ENCODE assay signal across 9 cellular contexts in genomic region chr19:40445006-40445312, GRCh38. TPM values are rescaled to one million over a fixed set of nuclear protein-coding genes. Genes with fewer than 3 reads are reported as not detected.
A peak's percentile ranks its signal among the peaks of the same experiment; 100 is the strongest.
DNase-seq lines count a peak whose midpoint lies in the region; ATAC-seq and TF ChIP-seq lines count a peak whose summit lies in the region.
"Had no signal": no experiment of that assay in that cellular context is flagged by ENCODE, and none has a peak within 500 bp of the region (broad histone marks: within the 10 kb centered on the region; RNA-seq: fewer than 3 reads in every experiment).

No MANE protein-coding gene starts in this region.

- H3K79me2 ChIP-seq in ACC112 (ENCODE audit: control insufficient read depth, insufficient read depth, low read length, unreplicated experiment): peaks cover 32% of the 10 kb centered on the region

- peak overlapping the region; percentile 94 for H2AK9ac ChIP-seq in IMR-90 (replicated peaks; ENCODE audit: low read depth, low read length, poor library complexity)

- H2AFZ ChIP-seq in ACC112 (ENCODE audit: low read length, unreplicated experiment): peak overlapping the region; percentile 27
- peak overlapping the region; percentile 100 for H2AFZ ChIP-seq in IMR-90 (replicated peaks; ENCODE audit: low read length, poor library complexity)

- peak overlapping the region; percentile 62 to 97 for H4K8ac ChIP-seq in IMR-90 (ENCODE audit: low read depth in 2 of 2, low read length in 2 of 2)

- peak overlapping the region; percentile 90 for H3K14ac ChIP-seq in IMR-90 (replicated peaks; ENCODE audit: low read depth, low read length)

- no peaks in the 10 kb centered on the region for H3K27me3 Mint-ChIP-seq in central memory CD8-positive, alpha-beta T cell

- H3K9me3 ChIP-seq in IMR-90 (ENCODE audit: control insufficient read depth, insufficient read depth, low read length): no peaks in the 10 kb centered on the region
- no peaks in the 10 kb centered on the region for H3K9me3 ChIP-seq in muscle layer of colon (ENCODE audit: low read length)

- TF ChIP-seq POLR2A in IMR-90 (IDR thresholded peaks at IDR 0.05; ENCODE audit: low read depth, low read length): no peak

- peak overlapping the region; percentile 55 for H3K27ac ChIP-seq in ACC112 (ENCODE audit: low read depth, low read length)
- peak overlapping the region; percentile 76 for H3K27ac ChIP-seq in IMR-90 (ENCODE audit: insufficient read depth, low read length)
- H3K27ac ChIP-seq in muscle layer of colon (ENCODE audit: low read depth, low read length): peak overlapping the region; percentile 97

- CTCF ChIA-PET in IMR-90 (lab: Yijun Ruan, JAX): interaction anchor here (0.6 kb wide), 1 partner anchor 544 kb away, joined by 3 read pairs; no protein-coding TSS in a partner anchor

- BruUV-seq in IMR-90 (replicated peaks; lab: Mats Ljungman, UMichigan): no TSS peak

- H3K36me3 Mint-ChIP-seq in central memory CD8-positive, alpha-beta T cell (ENCODE audit: insufficient read depth): peaks cover 28% of the 10 kb centered on the region

- H3K27ac Mint-ChIP-seq in central memory CD8-positive, alpha-beta T cell (ENCODE audit: low read depth): peak overlapping the region; percentile 98

- peak overlapping the region; percentile 54 for H4K5ac ChIP-seq in IMR-90 (ENCODE audit: low read depth, low read length)

- H3K4me3 Mint-ChIP-seq in central memory CD8-positive, alpha-beta T cell: peak overlapping the region; percentile 99

- no peaks in the 10 kb centered on the region; the same call in 1 of the 2 replicates for H3K9me1 ChIP-seq in IMR-90 (ENCODE audit: insufficient read depth, low read length)

- peak overlapping the region; percentile 8 for H3K18ac ChIP-seq in IMR-90 (ENCODE audit: low read depth, low read length)

- DNase-seq in IMR-90: no peak
- DNase-seq in central memory CD8-positive, alpha-beta T cell (ENCODE audit: low spot score in 2 of 2): no peak
- no peak for DNase-seq in G401 (ENCODE audit: low spot score)
- DNase-seq in NOMO-1 treated with DMSO at 0.1 percent for 48 hours (lab: John Stamatoyannopoulos, UW; ENCODE audit: unreplicated experiment): no peak

- H3K4me2 ChIP-seq in IMR-90 (ENCODE audit: low read depth, low read length): peak overlapping the region; percentile 92

- H4K20me1 ChIP-seq in IMR-90 (ENCODE audit: insufficient read depth, low read length): peaks cover 32% of the 10 kb centered on the region

- dilution Hi-C loops in IMR-90 (cut with HindIII; ENCODE audit: low sequenced_read_pairs, unreplicated experiment): no loop called here

- 100% methylated on average over 1 of the region's 9 CpGs; no CpG with 5 or more reads in 1 of the 2 experiments for WGBS in IMR-90 (ENCODE audit: extremely low coverage in 2 of 2, insufficient read length in 1 of 2), 2 experiments

- intact Hi-C loops in IMR-90 (cut with micrococcal nuclease): no loop called here

- peaks cover 16 to 35% of the 10 kb centered on the region in 2 experiments; a peak in 3 of 4 replicates for H3K79me1 ChIP-seq in IMR-90 (ENCODE audit: low read depth in 1 of 2, low read length in 2 of 2)

- H3K36me3 ChIP-seq in ACC112 (ENCODE audit: insufficient read depth, low read length) (0 out of 2 replicates have a peak, but pooled peaks cover 8% of the 10 kb centered on the region), IMR-90 (ENCODE audit: control insufficient read depth, insufficient read depth, low read length) (peaks cover 24% of the 10 kb centered on the region), muscle layer of colon (ENCODE audit: insufficient read depth, low read length) (peaks cover 38% of the 10 kb centered on the region)

- no peaks in the 10 kb centered on the region for H3K9me3 Mint-ChIP-seq in central memory CD8-positive, alpha-beta T cell

- H2BK120ac ChIP-seq in IMR-90 (ENCODE audit: low read depth, low read length): peak overlapping the region; percentile 24; the same call in 1 of the 2 replicates

- H3K4me3 ChIP-seq in ACC112 (ENCODE audit: low read depth, low read length) (peak overlapping the region; percentile 90), IMR-90 (ENCODE audit: insufficient read depth, low read depth, low read length) (peak overlapping the region; percentile 70), muscle layer of colon (ENCODE audit: low read depth in 1 of 2, low read length in 2 of 2) (peak overlapping the region; percentile 90 to 100)

- peak overlapping the region; percentile 61 for H3K23ac ChIP-seq in IMR-90 (ENCODE audit: low read depth, low read length)

- H3K27me3 ChIP-seq in ACC112 (ENCODE audit: insufficient read depth, low read length): no peaks in the 10 kb centered on the region
- H3K27me3 ChIP-seq in IMR-90 (ENCODE audit: control insufficient read depth, insufficient read depth, low read length): no peaks in the 10 kb centered on the region
- H3K27me3 ChIP-seq in muscle layer of colon (ENCODE audit: control insufficient read depth in 1 of 2, insufficient read depth in 2 of 2, low read length in 2 of 2): no peaks in the 10 kb centered on the region

- no peak overlapping the region for H2BK20ac ChIP-seq in IMR-90 (ENCODE audit: low read depth, low read length)

- peak overlapping the region; percentile 80 for H2BK5ac ChIP-seq in IMR-90 (ENCODE audit: low read depth, low read length, poor library complexity, severe bottlenecking)

- H2AK5ac ChIP-seq in IMR-90 (ENCODE audit: low read depth, low read length): peak overlapping the region; percentile 86

- ATAC-seq in IMR-90 (ENCODE audit: low read depth): no peak
- ATAC-seq in central memory CD8-positive, alpha-beta T cell (replicated peaks; ENCODE audit: extremely low read depth, poor library complexity, severe bottlenecking): no peak
- ATAC-seq in GM21515 (IDR thresholded peaks at IDR 0.05; ENCODE audit: unreplicated experiment): no peak
- ATAC-seq in GM21423 (IDR thresholded peaks at IDR 0.05; ENCODE audit: unreplicated experiment): no peak

- peak overlapping the region; percentile 88 for H3K4ac ChIP-seq in IMR-90 (ENCODE audit: low read depth, low read length)

- H3K4me1 Mint-ChIP-seq in central memory CD8-positive, alpha-beta T cell: peaks cover 28% of the 10 kb centered on the region

- H3K4me1 ChIP-seq in ACC112 (ENCODE audit: control insufficient read depth, insufficient read depth, low read length, unreplicated experiment) (peaks cover 16% of the 10 kb centered on the region), IMR-90 (ENCODE audit: control insufficient read depth, insufficient read depth, low read length) (peaks cover 2% of the 10 kb centered on the region), muscle layer of colon (ENCODE audit: insufficient read depth, low read length) (peaks cover 28% of the 10 kb centered on the region)

- no peak for TF ChIP-seq CTCF in IMR-90 (conservative IDR thresholded peaks at IDR 0.05; ENCODE audit: low read depth, low read length)

- peak overlapping the region; percentile 80 for H3K56ac ChIP-seq in IMR-90 (ENCODE audit: extremely low read depth, insufficient read depth, low read length)

- H4K91ac ChIP-seq in IMR-90 (ENCODE audit: insufficient read depth, low read depth, low read length): peak overlapping the region; percentile 35

- TF ChIP-seq RAD21 in IMR-90 (IDR thresholded peaks at IDR 0.05; ENCODE audit: low read length): no peak

- in situ Hi-C loops in IMR-90 (cut with MboI; ENCODE audit: low sequenced_read_pairs) (no loop called here), G401 (cut with HindIII; ENCODE audit: low sequenced_read_pairs) (no loop called here)

- POLR2A ChIA-PET in IMR-90 (lab: Charles Lee; ENCODE audit: unreplicated experiment): no interaction called here

- peak overlapping the region; percentile 16; the same call in 1 of the 3 replicates for H2BK15ac ChIP-seq in IMR-90 (ENCODE audit: low read depth, low read length)

- H3K9ac ChIP-seq in IMR-90 (ENCODE audit: low read depth, low read length): peak overlapping the region; percentile 83
- peak overlapping the region; percentile 74 for H3K9ac ChIP-seq in muscle layer of colon (ENCODE audit: low read length)

TF ChIP-seq in IMR-90, 13 proteins besides CTCF, POLR2A, EP300 and RAD21 (continues in another document):
- TF ChIP-seq MAFK (IDR thresholded peaks at IDR 0.05; ENCODE audit: low read depth, low read length) (no peak), ELK1 (IDR thresholded peaks at IDR 0.05; ENCODE audit: borderline replicate concordance, low read depth, low read length) (no peak), FOS (IDR thresholded peaks at IDR 0.05; ENCODE audit: low read depth, low read length) (no peak)

RNA-seq across cellular contexts. Expression of gene SERTAD3, which starts 0.8 kb away (rescaled TPM):
- 23.3 and 25.6 TPM in 2 replicates for total RNA-seq in IMR-90 (2012; rRNA removed)
- polyA plus RNA-seq in IMR-90 (2012; rRNA removed): 17.9 and 20.5 TPM in 2 replicates
- polyA plus RNA-seq in IMR-90 (2012; cell fraction: cytosol; rRNA removed): 11.3 and 12.1 TPM in 2 replicates
- 9.0 and 10.8 TPM in 2 replicates for polyA plus RNA-seq in IMR-90 (2012; cell fraction: nucleus; rRNA removed; ENCODE audit: low replicate concordance)
- total RNA-seq in G401 (2014; rRNA removed; shearing (Covaris generic)): 62.7 and 63.8 TPM in 2 replicates

RNA-seq across cellular contexts. Expression of gene SERTAD1, which starts 19.2 kb away (rescaled TPM):
- total RNA-seq in IMR-90 (2012; rRNA removed): 25.6 and 27.4 TPM in 2 replicates
- 21.1 and 29.5 TPM in 2 replicates for polyA plus RNA-seq in IMR-90 (2012; rRNA removed)
- polyA plus RNA-seq in IMR-90 (2012; cell fraction: cytosol; rRNA removed): 44.7 and 59.8 TPM in 2 replicates
- 12.6 and 23.7 TPM in 2 replicates for polyA plus RNA-seq in IMR-90 (2012; cell fraction: nucleus; rRNA removed; ENCODE audit: low replicate concordance)
- total RNA-seq in G401 (2014; rRNA removed; shearing (Covaris generic)): 24.4 and 42.0 TPM in 2 replicates

RNA-seq across cellular contexts. Expression of gene BLVRB, which starts 20.6 kb away (rescaled TPM):
- 65.2 and 67.5 TPM in 2 replicates for total RNA-seq in IMR-90 (2012; rRNA removed)
- polyA plus RNA-seq in IMR-90 (2012; rRNA removed): 102 and 113 TPM in 2 replicates
- polyA plus RNA-seq in IMR-90 (2012; cell fraction: cytosol; rRNA removed): 102 and 191 TPM in 2 replicates
- 34.9 and 86.3 TPM in 2 replicates for polyA plus RNA-seq in IMR-90 (2012; cell fraction: nucleus; rRNA removed; ENCODE audit: low replicate concordance)
- 195 and 247 TPM in 2 replicates for total RNA-seq in G401 (2014; rRNA removed; shearing (Covaris generic))

RNA-seq across cellular contexts. Expression of gene SPTBN4, which starts 21.8 kb away (rescaled TPM):
- total RNA-seq in IMR-90 (2012; rRNA removed): 0.72 and 0.83 TPM in 2 replicates
- 0.59 and 0.91 TPM in 2 replicates for polyA plus RNA-seq in IMR-90 (2012; rRNA removed)
- polyA plus RNA-seq in IMR-90 (2012; cell fraction: cytosol; rRNA removed): 0.50 and 1.9 TPM in 2 replicates
- polyA plus RNA-seq in IMR-90 (2012; cell fraction: nucleus; rRNA removed; ENCODE audit: low replicate concordance): 2.4 and 2.6 TPM in 2 replicates
- 3.8 and 4.5 TPM in 2 replicates for total RNA-seq in G401 (2014; rRNA removed; shearing (Covaris generic))
- total RNA-seq: lung microvascular endothelial cell had no signal

RNA-seq across cellular contexts. Expression of gene PRX, which starts 31.8 kb away (rescaled TPM):
- 0.83 and 0.90 TPM in 2 replicates for total RNA-seq in IMR-90 (2012; rRNA removed)
- 1.7 and 1.8 TPM in 2 replicates for polyA plus RNA-seq in IMR-90 (2012; rRNA removed)
- 1.5 and 1.8 TPM in 2 replicates for polyA plus RNA-seq in IMR-90 (2012; cell fraction: cytosol; rRNA removed)
- polyA plus RNA-seq in IMR-90 (2012; cell fraction: nucleus; rRNA removed; ENCODE audit: low replicate concordance): 1.7 and 2.9 TPM in 2 replicates
- total RNA-seq in G401 (2014; rRNA removed; shearing (Covaris generic)): 5.6 and 5.9 TPM in 2 replicates
